In genomic region chr1:175188936-175189335, GRCh38 we compare ENCODE assay signal across 8 cellular contexts. TPM values are rescaled to one million over a fixed set of nuclear protein-coding genes. Genes with fewer than 3 reads are reported as not detected.
DNase-seq lines count a peak whose midpoint lies in the region; ATAC-seq and TF ChIP-seq lines count a peak whose summit lies in the region.

No MANE protein-coding gene starts in this region.

- CTCF ChIA-PET in RWPE1 (lab: Yijun Ruan, JAX): interaction anchor here (1.2 kb wide), 1 partner anchor 33 kb away, joined by 3 read pairs; no protein-coding TSS in a partner anchor

- H3K27ac ChIP-seq in mucosa of rectum (ENCODE audit: low read depth in 2 of 2, low read length in 2 of 2) (peak overlapping the region; percentile 25 to 60), RWPE1 (no peak overlapping the region)

- no peaks in the 10 kb centered on the region for H3K9me3 ChIP-seq in mucosa of rectum (ENCODE audit: control insufficient read depth in 2 of 2, low read length in 2 of 2)

- H3K4me1 ChIP-seq in mucosa of rectum (ENCODE audit: control insufficient read depth in 2 of 2, insufficient read depth in 2 of 2, low read length in 2 of 2): peaks cover 15 to 25% of the 10 kb centered on the region in 2 donors

- H3K4me1 Mint-ChIP-seq in activated CD4-positive, alpha-beta T cell treated with anti-CD3 and anti-CD28 coated beads, Interleukin-2, amount 10 ng/mL, durations not matched to agents 24 days and 14 days: peaks cover 70% of the 10 kb centered on the region

- intact Hi-C loops in activated CD4-positive, alpha-beta T cell treated with anti-CD3 and anti-CD28 coated beads, Interleukin-2, amount 10 ng/mL, durations not matched to agents 24 days and 14 days (cut with micrococcal nuclease): loop anchor here (1.0 to 2.0 kb wide), 5 partner anchors 13 to 166 kb away; partner anchors contain the start of gene MRPS14

- peak overlapping the region; percentile 99 for H3K4me3 Mint-ChIP-seq in activated CD4-positive, alpha-beta T cell treated with anti-CD3 and anti-CD28 coated beads, Interleukin-2, amount 10 ng/mL, durations not matched to agents 24 days and 14 days

- peaks cover 56% of the 10 kb centered on the region for H3K36me3 Mint-ChIP-seq in activated CD4-positive, alpha-beta T cell treated with anti-CD3 and anti-CD28 coated beads, Interleukin-2, amount 10 ng/mL, durations not matched to agents 24 days and 14 days (ENCODE audit: low read depth)

- H3K36me3 ChIP-seq in mucosa of rectum (ENCODE audit: control insufficient read depth in 2 of 2, insufficient read depth in 2 of 2, low read length in 2 of 2) (no peaks in the 10 kb centered on the region), H7 (replicated peaks; ENCODE audit: control insufficient read depth, insufficient read depth, low read length) (no peaks in the 10 kb centered on the region)

- no peaks in the 10 kb centered on the region for H3K27me3 Mint-ChIP-seq in activated CD4-positive, alpha-beta T cell treated with anti-CD3 and anti-CD28 coated beads, Interleukin-2, amount 10 ng/mL, durations not matched to agents 24 days and 14 days

- POLR2A ChIA-PET in RWPE1 (lab: Yijun Ruan, JAX; ENCODE audit: low non-redundant PET): no interaction called here

- no peak overlapping the region for H3K9ac ChIP-seq in mucosa of rectum (ENCODE audit: low read depth in 1 of 2, low read length in 2 of 2)

- peak; percentile 49 for ATAC-seq in GM19397 (IDR thresholded peaks at IDR 0.05; ENCODE audit: unreplicated experiment)
- ATAC-seq in HG03442 (IDR thresholded peaks at IDR 0.05; ENCODE audit: unreplicated experiment): peak; percentile 58

- peak overlapping the region; percentile 81 for H3K27ac Mint-ChIP-seq in activated CD4-positive, alpha-beta T cell treated with anti-CD3 and anti-CD28 coated beads, Interleukin-2, amount 10 ng/mL, durations not matched to agents 24 days and 14 days

- H3K4me3 ChIP-seq in mucosa of rectum (ENCODE audit: low read length in 2 of 2): peak overlapping the region in 1 of 2 donors; percentile 45
- H3K4me3 ChIP-seq in H7 (ENCODE audit: insufficient read depth, low read depth, low read length): no peak overlapping the region

- H3K9me3 Mint-ChIP-seq in activated CD4-positive, alpha-beta T cell treated with anti-CD3 and anti-CD28 coated beads, Interleukin-2, amount 10 ng/mL, durations not matched to agents 24 days and 14 days: no peaks in the 10 kb centered on the region

- peak; percentile 85 to 88 for DNase-seq in AML-193 (lab: John Stamatoyannopoulos, UW)
- DNase-seq in activated CD4-positive, alpha-beta T cell treated with anti-CD3 and anti-CD28 coated beads, Interleukin-2, amount 10 ng/mL, durations not matched to agents 24 days and 14 days: peak; percentile 89
- no peak for DNase-seq in H7
- DNase-seq in COLO668 (lab: John Stamatoyannopoulos, UW; ENCODE audit: unreplicated experiment): no peak
- no peak for DNase-seq in RWPE1 (ENCODE audit: low spot score)

- no peak for TF ChIP-seq CTCF in RWPE1 (conservative IDR thresholded peaks at IDR 0.05; ENCODE audit: low read depth)

- H3K27me3 ChIP-seq in mucosa of rectum (ENCODE audit: control insufficient read depth in 2 of 2, insufficient read depth in 2 of 2, low read length in 2 of 2): no peaks in the 10 kb centered on the region
- H3K27me3 ChIP-seq in H7 (ENCODE audit: control insufficient read depth, insufficient read depth, low read length): peaks cover 23% of the 10 kb centered on the region

RNA-seq across cellular contexts. Expression of gene KIAA0040, which starts 3.6 kb away (rescaled TPM):
- 32.6 and 35.4 TPM in 2 replicates for total RNA-seq in activated CD4-positive, alpha-beta T cell treated with anti-CD3 and anti-CD28 coated beads, Interleukin-2, amount 10 ng/mL, durations not matched to agents 24 days and 14 days
- total RNA-seq in H7 (2014; rRNA removed; shearing (Covaris generic)): 10.2 and 10.6 TPM in 2 replicates

Comparison
In these comparisons a context has a peak if more than half of its experiments do, and no peak if none do; other contexts are left out.
1. DNase-seq: peak in AML-193 (2 of 2) and activated CD4-positive, alpha-beta T cell treated with anti-CD3 and anti-CD28 coated beads, Interleukin-2, amount 10 ng/mL, durations not matched to agents 24 days and 14 days (single experiment); none in H7 (single experiment), COLO668 (single experiment) and RWPE1 (single experiment).